ENCODE assay signal across 8 cellular contexts in the genomic region with DNA sequence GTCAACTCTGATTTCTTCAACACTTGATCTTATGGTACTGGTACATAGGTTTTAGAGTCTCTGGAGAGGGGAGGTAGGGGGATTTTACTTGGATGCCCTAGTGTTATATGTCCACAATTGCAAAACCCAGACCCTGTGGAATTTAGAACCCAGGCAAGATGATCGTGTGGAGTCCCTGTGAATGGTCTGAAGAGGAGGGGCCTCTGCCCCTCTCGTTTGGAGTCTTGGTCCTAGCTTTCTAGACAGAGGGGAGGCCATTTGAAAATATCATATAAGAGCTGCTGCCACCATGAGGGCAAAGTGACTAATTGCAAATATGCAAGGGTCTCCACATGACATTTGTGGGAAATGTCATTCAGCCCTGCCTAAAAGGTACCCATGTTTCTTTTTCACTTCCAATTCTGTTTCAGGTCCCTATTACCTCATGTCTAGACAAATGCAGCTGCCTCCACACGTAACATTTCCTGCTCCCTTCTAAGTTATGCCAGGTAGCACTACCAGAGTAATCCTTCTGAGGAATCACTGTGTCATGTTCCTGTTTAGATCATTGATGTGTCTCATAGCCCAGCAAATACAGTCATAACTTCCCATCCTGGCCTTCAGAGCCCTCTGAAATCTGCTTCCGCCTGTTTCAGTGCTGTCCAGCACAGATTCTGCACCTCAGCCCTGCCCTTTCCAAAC.
DNase-seq lines count a peak whose midpoint lies in the region; ATAC-seq, FAIRE-seq and TF ChIP-seq lines count a peak whose summit lies in the region.

No MANE protein-coding gene starts in this region.

- peak; percentile 90 for FAIRE-seq in keratinocyte (lab: Jason Lieb, UNC)

- dilution Hi-C loops in keratinocyte (cut with MboI; ENCODE audit: extremely low pct_ligation_motif_present, low sequenced_read_pairs): no loop called here

- H3K4me2 ChIP-seq in Loucy (ENCODE audit: low read depth, low read length, poor library complexity, severe bottlenecking): no peak overlapping the region
- H3K4me2 ChIP-seq in keratinocyte (ENCODE audit: control insufficient read depth, extremely low read depth, insufficient read depth, low read depth, low read length): peak overlapping the region; percentile 29

- intact Hi-C loops in Right ventricle myocardium inferior (cut with DNase I): loop anchor here (2.0 to 5.0 kb wide), 4 partner anchors 36 to 171 kb away; a partner anchor contains a TSS
- intact Hi-C loops in cardiac septum (cut with DNase I): loop anchor here (1.0 to 2.0 kb wide), 3 partner anchors 87 to 171 kb away; a partner anchor contains a TSS

- H3K4me1 ChIP-seq in HEK293 (ENCODE audit: control insufficient read depth, insufficient read depth, low read length) (peaks cover 5% of the 10 kb centered on the region; the same call in 1 of the 2 replicates), Loucy (ENCODE audit: insufficient read depth, low read length, poor library complexity, severe bottlenecking) (peaks cover 12% of the 10 kb centered on the region), keratinocyte (ENCODE audit: control insufficient read depth, extremely low read depth, insufficient read depth, low read length) (peaks cover 27% of the 10 kb centered on the region)

- H3K27ac ChIP-seq in HEK293 (ENCODE audit: extremely low read depth, low read depth, low read length) (no peak overlapping the region), brain microvascular endothelial cell (peak overlapping the region; percentile 36), keratinocyte (ENCODE audit: control insufficient read depth, insufficient read depth, low read length) (peak overlapping the region; percentile 88)

- no peaks in the 10 kb centered on the region for H3K9me1 ChIP-seq in keratinocyte (ENCODE audit: control insufficient read depth, extremely low read depth, insufficient read depth, low read length)

- H3K36me3 ChIP-seq in HEK293 (ENCODE audit: control insufficient read depth in 2 of 2, insufficient read depth in 1 of 2, low read length in 2 of 2) (peaks cover 0 to 14% of the 10 kb centered on the region in 2 experiments; a peak in 1 of 3 replicates), Loucy (ENCODE audit: insufficient read depth, low read length) (peaks cover 67% of the 10 kb centered on the region; the same call in 1 of the 2 replicates), brain microvascular endothelial cell (replicated peaks) (no peaks in the 10 kb centered on the region), keratinocyte (ENCODE audit: control insufficient read depth in 2 of 2, extremely low read depth in 1 of 2, insufficient read depth in 2 of 2, low read length in 2 of 2) (peaks cover 0 to 3% of the 10 kb centered on the region in 2 experiments)

- H4K20me1 ChIP-seq in Loucy (ENCODE audit: insufficient read depth, low read length, poor library complexity, severe bottlenecking) (peaks cover 10% of the 10 kb centered on the region), keratinocyte (ENCODE audit: control insufficient read depth, extremely low read depth, insufficient read depth, low read length) (no peaks in the 10 kb centered on the region)

- H3K9ac ChIP-seq in Loucy (ENCODE audit: low read depth, low read length, poor library complexity, severe bottlenecking) (no peak overlapping the region), keratinocyte (ENCODE audit: control insufficient read depth, extremely low read depth, insufficient read depth, low read length) (peak overlapping the region; percentile 61)

- POLR2A ChIA-PET in HEK293 (lab: Yijun Ruan, JAX): interaction anchor here (2.7 kb wide), 1 partner anchor 158 kb away, joined by 13 read pairs; a partner anchor contains a TSS

- H3K4me3 ChIP-seq in HEK293 (ENCODE audit: low read depth, low read length) (no peak overlapping the region), Loucy (ENCODE audit: low read length, poor library complexity, severe bottlenecking) (no peak overlapping the region), brain microvascular endothelial cell (ENCODE audit: low read depth, low read length) (no peak overlapping the region), keratinocyte (ENCODE audit: control insufficient read depth in 2 of 3, extremely low read depth in 1 of 3, insufficient read depth in 2 of 3, low read depth in 1 of 3, low read length in 3 of 3) (no peak overlapping the region)

- peaks cover 4% of the 10 kb centered on the region; the same call in 1 of the 2 replicates for H3F3A ChIP-seq in Loucy (ENCODE audit: low read depth)

- CTCF ChIA-PET in HEK293 (lab: Yijun Ruan, JAX): interaction anchor here (0.6 to 3.8 kb wide), 21 partner anchors 8 to 196 kb away, joined by 3 to 74 read pairs (median 4); a partner anchor contains a TSS

- ATAC-seq in Right ventricle myocardium inferior: peak; percentile 74

- no peak for DNase-seq in Right ventricle myocardium inferior (ENCODE audit: missing footprints)
- DNase-seq in cardiac septum (ENCODE audit: low spot score): no peak
- DNase-seq in SKM-1 (lab: John Stamatoyannopoulos, UW; ENCODE audit: unreplicated experiment): peak; percentile 17
- DNase-seq in brain microvascular endothelial cell: peak; percentile 43
- peak; percentile 58 for DNase-seq in keratinocyte (ENCODE audit: low read depth, low spot score)
- peak; percentile 3 to 34 for DNase-seq in stimulated activated CD4-positive, alpha-beta T cell treated with anti-CD3 and anti-CD28 coated beads, Interleukin-4, amount 100 ng/mL, for 4 hours

- H3K27me3 ChIP-seq in Loucy (ENCODE audit: insufficient read depth, low read length, poor library complexity, severe bottlenecking) (no peaks in the 10 kb centered on the region), brain microvascular endothelial cell (replicated peaks) (no peaks in the 10 kb centered on the region), keratinocyte (ENCODE audit: control insufficient read depth, extremely low read depth, insufficient read depth, low read length) (no peaks in the 10 kb centered on the region)

- no peak overlapping the region for H2AFZ ChIP-seq in Loucy (ENCODE audit: low read length)
- no peak overlapping the region for H2AFZ ChIP-seq in keratinocyte (ENCODE audit: control insufficient read depth, low read length)

- in situ Hi-C loops in brain microvascular endothelial cell (cut with HindIII; ENCODE audit: low pct_ligation_motif_present, low sequenced_read_pairs): no loop called here

- TF ChIP-seq CTCF in HEK293 (tag by site-specific recombination; IDR thresholded peaks at IDR 0.05): no peak
- TF ChIP-seq CTCF in Loucy (conservative IDR thresholded peaks at IDR 0.05; ENCODE audit: low read length): peak; percentile 79
- TF ChIP-seq CTCF in brain microvascular endothelial cell (IDR thresholded peaks at IDR 0.05; ENCODE audit: low read depth, low read length, missing control alignments): peak; percentile 68
- TF ChIP-seq CTCF in keratinocyte (optimal IDR thresholded peaks at IDR 0.05 in 1 of 3, IDR thresholded peaks at IDR 0.05 in 1 of 3, conservative IDR thresholded peaks at IDR 0.05 in 1 of 3; ENCODE audit: extremely low read depth in 1 of 3, insufficient read depth in 2 of 3, low read length in 3 of 3): peak; percentile 26 to 57 (median 47)

- H3K79me2 ChIP-seq in Loucy (ENCODE audit: insufficient read depth, low read length): no peaks in the 10 kb centered on the region; the same call in 1 of the 2 replicates
- H3K79me2 ChIP-seq in keratinocyte (ENCODE audit: control insufficient read depth, insufficient read depth, low read length): no peaks in the 10 kb centered on the region

- H3K9me2 ChIP-seq in Loucy (replicated peaks; ENCODE audit: low read depth, low read length): no peaks in the 10 kb centered on the region

- no peaks in the 10 kb centered on the region for H3K9me3 ChIP-seq in HEK293 (ENCODE audit: control insufficient read depth, insufficient read depth, low read depth, low read length)
- no peaks in the 10 kb centered on the region for H3K9me3 ChIP-seq in Loucy (ENCODE audit: insufficient read depth, low read depth, low read length)
- H3K9me3 ChIP-seq in keratinocyte (ENCODE audit: control insufficient read depth, low read depth, low read length): no peaks in the 10 kb centered on the region

TF ChIP-seq in HEK293, 187 proteins besides CTCF, POLR2A, EP300 and RAD21 (continues in another document):
- TF ChIP-seq ZNF394 (tag by site-specific recombination; IDR thresholded peaks at IDR 0.05; ENCODE audit: borderline replicate concordance) (no peak), ZNF610 (tag by site-specific recombination; IDR thresholded peaks at IDR 0.05; ENCODE audit: borderline replicate concordance) (no peak), ZNF404 (tag by site-specific recombination; IDR thresholded peaks at IDR 0.05) (no peak), ZSCAN30 (tag by site-specific recombination; IDR thresholded peaks at IDR 0.05) (0 out of 2 replicates have a peak, but pooled peaks have one; percentile 18), MZF1 (tag by site-specific recombination; IDR thresholded peaks at IDR 0.05; ENCODE audit: borderline replicate concordance) (peak; percentile 22; the same call in 1 of the 2 replicates)
- TF ChIP-seq, protein P1, sequence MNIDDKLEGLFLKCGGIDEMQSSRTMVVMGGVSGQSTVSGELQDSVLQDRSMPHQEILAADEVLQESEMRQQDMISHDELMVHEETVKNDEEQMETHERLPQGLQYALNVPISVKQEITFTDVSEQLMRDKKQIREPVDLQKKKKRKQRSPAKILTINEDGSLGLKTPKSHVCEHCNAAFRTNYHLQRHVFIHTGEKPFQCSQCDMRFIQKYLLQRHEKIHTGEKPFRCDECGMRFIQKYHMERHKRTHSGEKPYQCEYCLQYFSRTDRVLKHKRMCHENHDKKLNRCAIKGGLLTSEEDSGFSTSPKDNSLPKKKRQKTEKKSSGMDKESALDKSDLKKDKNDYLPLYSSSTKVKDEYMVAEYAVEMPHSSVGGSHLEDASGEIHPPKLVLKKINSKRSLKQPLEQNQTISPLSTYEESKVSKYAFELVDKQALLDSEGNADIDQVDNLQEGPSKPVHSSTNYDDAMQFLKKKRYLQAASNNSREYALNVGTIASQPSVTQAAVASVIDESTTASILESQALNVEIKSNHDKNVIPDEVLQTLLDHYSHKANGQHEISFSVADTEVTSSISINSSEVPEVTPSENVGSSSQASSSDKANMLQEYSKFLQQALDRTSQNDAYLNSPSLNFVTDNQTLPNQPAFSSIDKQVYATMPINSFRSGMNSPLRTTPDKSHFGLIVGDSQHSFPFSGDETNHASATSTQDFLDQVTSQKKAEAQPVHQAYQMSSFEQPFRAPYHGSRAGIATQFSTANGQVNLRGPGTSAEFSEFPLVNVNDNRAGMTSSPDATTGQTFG (tag by site-specific recombination; IDR thresholded peaks at IDR 0.05; ENCODE audit: borderline replicate concordance): no peak
- TF ChIP-seq, protein P2, sequence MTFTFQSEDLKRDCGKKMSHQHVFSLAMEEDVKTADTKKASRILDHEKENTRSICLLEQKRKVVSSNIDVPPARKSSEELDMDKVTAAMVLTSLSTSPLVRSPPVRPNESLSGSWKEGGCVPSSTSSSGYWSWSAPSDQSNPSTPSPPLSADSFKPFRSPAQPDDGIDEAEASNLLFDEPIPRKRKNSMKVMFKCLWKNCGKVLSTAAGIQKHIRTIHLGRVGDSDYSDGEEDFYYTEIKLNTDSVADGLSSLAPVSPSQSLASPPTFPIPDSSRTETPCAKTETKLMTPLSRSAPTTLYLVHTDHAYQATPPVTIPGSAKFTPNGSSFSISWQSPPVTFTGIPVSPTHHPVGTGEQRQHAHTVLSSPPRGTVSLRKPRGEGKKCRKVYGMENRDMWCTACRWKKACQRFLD (tag by site-specific recombination; IDR thresholded peaks at IDR 0.05): no peak

Comparison
In these comparisons a context has a peak if more than half of its experiments do, and no peak if none do; other contexts are left out.
1. DNase-seq: peak in SKM-1 (single experiment), brain microvascular endothelial cell (single experiment), keratinocyte (single experiment) and stimulated activated CD4-positive, alpha-beta T cell treated with anti-CD3 and anti-CD28 coated beads, Interleukin-4, amount 100 ng/mL, for 4 hours (2 of 2); none in Right ventricle myocardium inferior (single experiment) and cardiac septum (single experiment).